ENCODE assay signal across 1 cellular context in the genomic region with DNA sequence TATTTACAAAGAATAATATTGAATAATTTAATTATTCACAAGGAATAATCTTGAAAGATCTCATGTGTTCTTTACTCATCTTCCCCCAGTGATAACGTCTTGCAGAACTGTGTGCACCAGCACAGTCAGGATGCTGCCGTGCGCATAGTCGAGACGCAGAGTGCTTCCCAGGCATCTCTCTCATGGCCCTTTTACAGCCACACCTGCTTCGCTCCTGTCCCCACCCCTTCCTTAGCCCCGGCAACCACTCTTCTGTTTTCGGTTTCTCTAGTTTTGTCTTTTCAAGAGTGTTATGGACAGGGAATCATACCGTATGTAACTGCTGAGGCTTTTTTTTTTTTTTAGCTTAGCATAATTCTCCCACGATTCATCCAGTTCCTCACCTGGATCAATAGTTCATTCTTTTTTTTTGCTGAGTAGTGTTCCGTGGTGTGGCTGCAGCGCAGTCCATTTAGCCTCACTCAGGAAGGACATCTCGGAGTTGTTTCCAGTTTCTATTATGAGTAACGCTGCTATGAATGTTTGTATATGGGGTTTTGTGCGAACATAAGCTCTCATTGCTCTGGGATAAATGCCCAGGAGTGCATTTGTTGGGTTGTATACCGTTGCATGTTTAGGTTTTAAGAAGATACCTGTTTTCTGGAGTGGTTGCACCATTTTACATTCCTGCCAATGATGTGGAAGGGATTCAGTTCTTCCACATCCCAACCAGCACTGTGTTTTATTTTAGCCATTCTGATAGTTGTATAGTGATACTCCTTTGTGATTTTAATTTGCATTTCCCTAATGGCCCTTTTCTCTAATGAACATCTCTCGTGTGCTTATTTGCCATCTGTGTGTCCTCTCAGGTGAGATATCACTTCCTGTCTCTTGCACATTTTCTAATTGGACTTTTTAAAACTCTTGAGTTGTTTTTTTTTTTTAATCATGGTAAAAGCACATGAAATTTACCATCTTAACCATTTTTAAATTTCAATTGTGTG.
TF ChIP-seq lines count a peak whose summit lies in the region.

No MANE protein-coding gene starts in this region.

TF ChIP-seq in GM12878, 131 proteins besides CTCF, POLR2A, EP300 and RAD21:
- TF ChIP-seq TCF7 (IDR thresholded peaks at IDR 0.05; ENCODE audit: borderline replicate concordance) (no peak), STAT3 (IDR thresholded peaks at IDR 0.05; ENCODE audit: low read depth, low read length) (peak; percentile 44; the same call in 1 of the 2 replicates), ZNF384 (IDR thresholded peaks at IDR 0.05; ENCODE audit: borderline replicate concordance, low read depth, low read length) (peak; percentile 69; the same call in 1 of the 2 replicates), EZH2 (IDR thresholded peaks at IDR 0.05; ENCODE audit: borderline replicate concordance, control insufficient read depth, low read depth, low read length) (no peak), ATF7 (IDR thresholded peaks at IDR 0.05; ENCODE audit: low read depth) (0 out of 2 replicates have a peak, but pooled peaks have one; percentile 10), YY1 (IDR thresholded peaks at IDR 0.05; ENCODE audit: low read depth, low read length) (0 out of 2 replicates have a peak, but pooled peaks have one; percentile 13), RCOR1 (conservative IDR thresholded peaks at IDR 0.05; ENCODE audit: low read depth, low read length) (no peak), PAX8 (IDR thresholded peaks at IDR 0.05) (0 out of 2 replicates have a peak, but pooled peaks have one; percentile 63), IKZF1 (conservative IDR thresholded peaks at IDR 0.05) (0 out of 2 replicates have a peak, but pooled peaks have one; percentile 12), MXI1 (IDR thresholded peaks at IDR 0.05; ENCODE audit: low read depth, low read length) (0 out of 2 replicates have a peak, but pooled peaks have one; percentile 39), RUNX3 (IDR thresholded peaks at IDR 0.05; ENCODE audit: low read length) (0 out of 2 replicates have a peak, but pooled peaks have one; percentile 10), POLR2AphosphoS5 (IDR thresholded peaks at IDR 0.05; ENCODE audit: low read length) (peak; percentile 41; the same call in 1 of the 2 replicates), MYB (IDR thresholded peaks at IDR 0.05; ENCODE audit: borderline replicate concordance, low read depth, low read length) (no peak), STAT1 (conservative IDR thresholded peaks at IDR 0.05) (no peak), SMARCA5 (IDR thresholded peaks at IDR 0.05) (no peak), RAD51 (IDR thresholded peaks at IDR 0.05) (no peak), NBN (IDR thresholded peaks at IDR 0.05) (peak; percentile 27; the same call in 1 of the 2 replicates), TCF12 (IDR thresholded peaks at IDR 0.05; ENCODE audit: low read depth, low read length) (0 out of 2 replicates have a peak, but pooled peaks have one; percentile 18), EED (IDR thresholded peaks at IDR 0.05; ENCODE audit: low read depth) (peak; percentile 55), NFIC (IDR thresholded peaks at IDR 0.05; ENCODE audit: low read depth, low read length) (peak; percentile 27; the same call in 1 of the 2 replicates)
- TF ChIP-seq, protein P1, sequence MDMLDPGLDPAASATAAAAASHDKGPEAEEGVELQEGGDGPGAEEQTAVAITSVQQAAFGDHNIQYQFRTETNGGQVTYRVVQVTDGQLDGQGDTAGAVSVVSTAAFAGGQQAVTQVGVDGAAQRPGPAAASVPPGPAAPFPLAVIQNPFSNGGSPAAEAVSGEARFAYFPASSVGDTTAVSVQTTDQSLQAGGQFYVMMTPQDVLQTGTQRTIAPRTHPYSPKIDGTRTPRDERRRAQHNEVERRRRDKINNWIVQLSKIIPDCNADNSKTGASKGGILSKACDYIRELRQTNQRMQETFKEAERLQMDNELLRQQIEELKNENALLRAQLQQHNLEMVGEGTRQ (IDR thresholded peaks at IDR 0.05; ENCODE audit: borderline replicate concordance, low read depth, low read length), result no peak
- TF ChIP-seq, protein P2, sequence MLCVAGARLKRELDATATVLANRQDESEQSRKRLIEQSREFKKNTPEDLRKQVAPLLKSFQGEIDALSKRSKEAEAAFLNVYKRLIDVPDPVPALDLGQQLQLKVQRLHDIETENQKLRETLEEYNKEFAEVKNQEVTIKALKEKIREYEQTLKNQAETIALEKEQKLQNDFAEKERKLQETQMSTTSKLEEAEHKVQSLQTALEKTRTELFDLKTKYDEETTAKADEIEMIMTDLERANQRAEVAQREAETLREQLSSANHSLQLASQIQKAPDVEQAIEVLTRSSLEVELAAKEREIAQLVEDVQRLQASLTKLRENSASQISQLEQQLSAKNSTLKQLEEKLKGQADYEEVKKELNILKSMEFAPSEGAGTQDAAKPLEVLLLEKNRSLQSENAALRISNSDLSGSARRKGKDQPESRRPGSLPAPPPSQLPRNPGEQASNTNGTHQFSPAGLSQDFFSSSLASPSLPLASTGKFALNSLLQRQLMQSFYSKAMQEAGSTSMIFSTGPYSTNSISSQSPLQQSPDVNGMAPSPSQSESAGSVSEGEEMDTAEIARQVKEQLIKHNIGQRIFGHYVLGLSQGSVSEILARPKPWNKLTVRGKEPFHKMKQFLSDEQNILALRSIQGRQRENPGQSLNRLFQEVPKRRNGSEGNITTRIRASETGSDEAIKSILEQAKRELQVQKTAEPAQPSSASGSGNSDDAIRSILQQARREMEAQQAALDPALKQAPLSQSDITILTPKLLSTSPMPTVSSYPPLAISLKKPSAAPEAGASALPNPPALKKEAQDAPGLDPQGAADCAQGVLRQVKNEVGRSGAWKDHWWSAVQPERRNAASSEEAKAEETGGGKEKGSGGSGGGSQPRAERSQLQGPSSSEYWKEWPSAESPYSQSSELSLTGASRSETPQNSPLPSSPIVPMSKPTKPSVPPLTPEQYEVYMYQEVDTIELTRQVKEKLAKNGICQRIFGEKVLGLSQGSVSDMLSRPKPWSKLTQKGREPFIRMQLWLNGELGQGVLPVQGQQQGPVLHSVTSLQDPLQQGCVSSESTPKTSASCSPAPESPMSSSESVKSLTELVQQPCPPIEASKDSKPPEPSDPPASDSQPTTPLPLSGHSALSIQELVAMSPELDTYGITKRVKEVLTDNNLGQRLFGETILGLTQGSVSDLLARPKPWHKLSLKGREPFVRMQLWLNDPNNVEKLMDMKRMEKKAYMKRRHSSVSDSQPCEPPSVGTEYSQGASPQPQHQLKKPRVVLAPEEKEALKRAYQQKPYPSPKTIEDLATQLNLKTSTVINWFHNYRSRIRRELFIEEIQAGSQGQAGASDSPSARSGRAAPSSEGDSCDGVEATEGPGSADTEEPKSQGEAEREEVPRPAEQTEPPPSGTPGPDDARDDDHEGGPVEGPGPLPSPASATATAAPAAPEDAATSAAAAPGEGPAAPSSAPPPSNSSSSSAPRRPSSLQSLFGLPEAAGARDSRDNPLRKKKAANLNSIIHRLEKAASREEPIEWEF (IDR thresholded peaks at IDR 0.05; ENCODE audit: insufficient replicate concordance, low read depth, low read length), result peak; percentile 60
TF ChIP-seq in GM12878: peak in this region for 14.
